In genomic region chr17:7308625-7309433, GRCh38 we compare ENCODE assay signal across 7 cellular contexts. TPM values are rescaled to one million over a fixed set of nuclear protein-coding genes. Genes with fewer than 3 reads are reported as not detected.
DNase-seq lines count a peak whose midpoint lies in the region; ATAC-seq and TF ChIP-seq lines count a peak whose summit lies in the region.

No MANE protein-coding gene starts in this region.

- DNase-seq in NCI-H146 treated with DMSO at 0.1 percent for 48 hours (lab: John Stamatoyannopoulos, UW; ENCODE audit: unreplicated experiment) (peak; percentile 24), T-helper 9 cell (peak; percentile 80), astrocyte of the cerebellum (ENCODE audit: low read depth) (peak; percentile 68), hepatocyte (ENCODE audit: low spot score) (peak; percentile 91), retinal pigment epithelial cell (ENCODE audit: low read depth) (no peak)

- peak overlapping the region; percentile 98 for H3K4me2 ChIP-seq in hepatocyte

- H2AFZ ChIP-seq in hepatocyte, result no peak overlapping the region

- H3K27me3 ChIP-seq in hepatocyte, result no peaks in the 10 kb centered on the region

- H3K36me3 ChIP-seq in hepatocyte (replicated peaks; ENCODE audit: insufficient read depth, low read depth), result peaks cover 8% of the 10 kb centered on the region

- peak overlapping the region; percentile 94 for H3K4me3 ChIP-seq in astrocyte of the cerebellum (ENCODE audit: low read depth, low read length)
- H3K4me3 ChIP-seq in hepatocyte, result peak overlapping the region; percentile 24
- H3K4me3 ChIP-seq in retinal pigment epithelial cell (ENCODE audit: low read length), result peak overlapping the region; percentile 96

- no peaks in the 10 kb centered on the region for H3K9me2 ChIP-seq in hepatocyte (replicated peaks; ENCODE audit: insufficient read depth)

- TF ChIP-seq POLR2A in GM18505 (IDR thresholded peaks at IDR 0.05; ENCODE audit: borderline replicate concordance, extremely low read depth, insufficient read depth, insufficient read length), result peak; percentile 57

- H3K27ac ChIP-seq in hepatocyte, result peak overlapping the region; percentile 93

- in situ Hi-C loops in astrocyte of the cerebellum (cut with HindIII; ENCODE audit: low sequenced_read_pairs), result no loop called here

- TF ChIP-seq CTCF in astrocyte of the cerebellum (IDR thresholded peaks at IDR 0.05; ENCODE audit: low read depth, low read length, missing control alignments) (no peak), hepatocyte (IDR thresholded peaks at IDR 0.05; ENCODE audit: poor library complexity) (no peak), retinal pigment epithelial cell (conservative IDR thresholded peaks at IDR 0.05; ENCODE audit: low read depth, low read length) (no peak)

- WGBS in hepatocyte (ENCODE audit: low lambda C conversion rate, missing lambda C conversion rate), result 4% methylated on average over 13 of the region's 14 CpGs

- peaks cover 57% of the 10 kb centered on the region for H3K79me2 ChIP-seq in hepatocyte

- peaks cover 18% of the 10 kb centered on the region for H3K4me1 ChIP-seq in hepatocyte (ENCODE audit: insufficient read depth)

- ATAC-seq in GM18505 (IDR thresholded peaks at IDR 0.05; ENCODE audit: unreplicated experiment), result peak; percentile 17
- ATAC-seq in HG03135 (IDR thresholded peaks at IDR 0.05; ENCODE audit: unreplicated experiment), result no peak

- H4K20me1 ChIP-seq in hepatocyte (ENCODE audit: insufficient read depth, poor library complexity, severe bottlenecking), result peaks cover 43% of the 10 kb centered on the region

- no peaks in the 10 kb centered on the region for H3K9me3 ChIP-seq in hepatocyte (ENCODE audit: low read depth)

RNA-seq across cellular contexts. Expression of gene EIF5A, which starts 1.4 kb away (rescaled TPM):
- 267 and 331 TPM in 2 replicates for total RNA-seq in hepatocyte
- polyA plus RNA-seq in hepatocyte, result 693 and 747 TPM in 2 replicates

RNA-seq across cellular contexts. Expression of gene GPS2, which starts 6.3 kb away (rescaled TPM):
- total RNA-seq in hepatocyte, result 34.5 and 50.3 TPM in 2 replicates
- polyA plus RNA-seq in hepatocyte, result 103 and 111 TPM in 2 replicates

RNA-seq across cellular contexts. Expression of gene YBX2, which starts 14.4 kb away (rescaled TPM):
- 1.4 and 1.7 TPM in 2 replicates for total RNA-seq in hepatocyte
- 1.3 and 3.0 TPM in 2 replicates for polyA plus RNA-seq in hepatocyte

RNA-seq across cellular contexts. Expression of gene NEURL4, which starts 20.3 kb away (rescaled TPM):
- total RNA-seq in hepatocyte, result 9.2 and 9.6 TPM in 2 replicates
- polyA plus RNA-seq in hepatocyte, result 9.5 and 13.9 TPM in 2 replicates

RNA-seq across cellular contexts. Expression of gene SLC2A4, which starts 27.3 kb away (rescaled TPM):
- total RNA-seq in hepatocyte, result 0.88 and 1.6 TPM in 2 replicates
- polyA plus RNA-seq in hepatocyte, result 0.42 and 0.89 TPM in 2 replicates

Comparison
In these comparisons a context has a peak if more than half of its experiments do, and no peak if none do; other contexts are left out.
1. H3K4me3 ChIP-seq: peak in every context shown above with its lines; median percentile 96 in retinal pigment epithelial cell; 94 in astrocyte of the cerebellum; 24 in hepatocyte.